Comparison of ENCODE assay signal across 30 cellular contexts in the genomic region with DNA sequence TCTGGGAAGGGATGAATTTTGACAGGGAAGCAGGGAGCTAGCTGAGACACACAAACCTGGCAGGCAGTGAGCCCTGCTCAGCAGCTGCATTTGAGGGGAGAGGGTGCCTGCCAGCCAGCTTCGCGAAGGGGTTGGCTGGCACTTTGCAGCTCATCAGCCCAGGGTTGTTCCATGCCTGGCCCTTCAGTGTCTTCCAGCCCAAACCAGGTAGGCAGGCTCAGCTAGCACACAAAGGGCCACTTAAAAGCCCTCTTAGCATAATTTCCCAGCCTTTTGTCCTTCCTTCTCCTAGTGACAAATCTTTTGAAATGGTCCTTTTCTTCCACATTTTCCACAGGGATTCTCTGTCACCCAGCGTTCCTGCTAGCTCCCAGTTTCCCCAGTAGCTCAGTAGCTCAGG. TPM values are rescaled to one million over a fixed set of nuclear protein-coding genes. Genes with fewer than 3 reads are reported as not detected.
"Had no signal": no experiment of that assay in that cellular context is flagged by ENCODE, and none has a peak within 500 bp of the region (broad histone marks: within the 10 kb centered on the region; RNA-seq: fewer than 3 reads in every experiment).

No MANE protein-coding gene starts in this region.

- H3K9me3 Mint-ChIP-seq: activated naive CD4-positive, alpha-beta T cell treated with anti-CD3 and anti-CD28 coated beads, Interleukin-2, amount 50 U/mL, for 72 hours; activated naive CD8-positive, alpha-beta T cell treated with anti-CD3 and anti-CD28 coated beads, Interleukin-2, amount 50 U/mL, for 24 hours; activated T-cell treated with anti-CD3 and anti-CD28 coated beads, Interleukin-2, amount 50 U/mL, for 24 hours; activated T-helper 1 cell treated with anti-CD3 and anti-CD28 coated beads, Interleukin-12 subunit alpha, Interleukin-12 subunit beta, Interleukin-2, Interleukin-4 antibody, amounts not matched to agents 30 ng/mL and 10 ng/mL and 1 ng/mL, durations not matched to agents 14 hours and 24 hours and 36 hours; T-helper 1 cell treated with Interleukin-12 subunit alpha and Interleukin-12 subunit beta and Interleukin-4 antibody, amounts not matched to agents 30 μg/mL and 1 μg/mL, for 36 hours; WTC11 had no signal

- H3K9me3 ChIP-seq: ascending aorta, body of pancreas, Peyer's patch, SJSA1 had no signal

- H3K36me3 ChIP-seq: ascending aorta, Peyer's patch, SJSA1 had no signal

- H3K4me3 Mint-ChIP-seq: activated CD8-positive, alpha-beta memory T cell treated with anti-CD3 and anti-CD28 coated beads, Interleukin-2, amount 10 ng/mL, durations not matched to agents 7 days and 5 days; activated CD8-positive, alpha-beta T cell treated with anti-CD3 and anti-CD28 coated beads, Interleukin-2, amount 10 ng/mL, durations not matched to agents 7 days and 5 days; activated naive CD8-positive, alpha-beta T cell treated with anti-CD3 and anti-CD28 coated beads, Interleukin-2, amount 50 U/mL, for 24 hours; activated T-cell treated with anti-CD3 and anti-CD28 coated beads, Interleukin-2, amount 50 U/mL, for 24 hours; activated T-helper 1 cell treated with anti-CD3 and anti-CD28 coated beads, Interleukin-12 subunit alpha, Interleukin-12 subunit beta, Interleukin-2, Interleukin-4 antibody, amounts not matched to agents 30 ng/mL and 10 ng/mL and 1 ng/mL, durations not matched to agents 14 hours and 24 hours and 36 hours; T-helper 1 cell treated with Interleukin-12 subunit alpha and Interleukin-12 subunit beta and Interleukin-4 antibody, amounts not matched to agents 30 μg/mL and 1 μg/mL, for 36 hours; WTC11 had no signal

- DNase-seq: activated CD4-positive, alpha-beta T cell treated with anti-CD3 and anti-CD28 coated beads for 48 hours; activated CD4-positive, alpha-beta T cell treated with anti-CD3 and anti-CD28 coated beads, Interleukin-2, amount 50 U/mL, for 4 hours; activated CD4-positive, CD25-positive, alpha-beta regulatory T cell treated with anti-CD3 and anti-CD28 coated beads, Interleukin-2, amount 50 U/mL, for 72 hours; activated CD8-positive, alpha-beta memory T cell treated with anti-CD3 and anti-CD28 coated beads, Interleukin-2, amount 10 ng/mL, durations not matched to agents 7 days and 5 days; activated CD8-positive, alpha-beta T cell treated with anti-CD3 and anti-CD28 coated beads, Interleukin-2, amount 10 ng/mL, durations not matched to agents 7 days and 5 days; activated effector memory CD4-positive, alpha-beta T cell treated with anti-CD3 and anti-CD28 coated beads, Interleukin-2, amount 50 U/mL, for 16 hours; activated naive CD4-positive, alpha-beta T cell treated with Interleukin-2 at 50 U/mL for 16 hours; activated naive CD8-positive, alpha-beta T cell treated with anti-CD3 and anti-CD28 coated beads, Interleukin-2, amount 50 U/mL, for 24 hours; activated T-cell treated with anti-CD3 and anti-CD28 coated beads, Interleukin-2, amount 50 U/mL, for 24 hours; amniotic stem cell; body of pancreas; central memory CD4-positive, alpha-beta T cell; Kasumi-1; KBM-7; NCI-H1436; NCI-H187; NCI-H446; NCI-H524; NCI-H774; NK-92 treated with Interleukin-12 subunit alpha and Interleukin-12 subunit beta, amount 100 ng/mL, for 24 hours; Peyer's patch; Right ventricle myocardium superior had no signal

- H3K27ac Mint-ChIP-seq: activated CD8-positive, alpha-beta memory T cell treated with anti-CD3 and anti-CD28 coated beads, Interleukin-2, amount 10 ng/mL, durations not matched to agents 7 days and 5 days; activated CD8-positive, alpha-beta T cell treated with anti-CD3 and anti-CD28 coated beads, Interleukin-2, amount 10 ng/mL, durations not matched to agents 7 days and 5 days; activated naive CD4-positive, alpha-beta T cell treated with anti-CD3 and anti-CD28 coated beads, Interleukin-2, amount 50 U/mL, for 72 hours; activated naive CD8-positive, alpha-beta T cell treated with anti-CD3 and anti-CD28 coated beads, Interleukin-2, amount 50 U/mL, for 24 hours; activated T-cell treated with anti-CD3 and anti-CD28 coated beads, Interleukin-2, amount 50 U/mL, for 24 hours; activated T-helper 1 cell treated with anti-CD3 and anti-CD28 coated beads, Interleukin-12 subunit alpha, Interleukin-12 subunit beta, Interleukin-2, Interleukin-4 antibody, amounts not matched to agents 30 ng/mL and 10 ng/mL and 1 ng/mL, durations not matched to agents 14 hours and 24 hours and 36 hours; T-helper 1 cell treated with Interleukin-12 subunit alpha and Interleukin-12 subunit beta and Interleukin-4 antibody, amounts not matched to agents 30 μg/mL and 1 μg/mL, for 36 hours; WTC11 had no signal

- H3K4me1 ChIP-seq: ascending aorta, Peyer's patch, SJSA1 had no signal

- H3K36me3 Mint-ChIP-seq: activated CD8-positive, alpha-beta memory T cell treated with anti-CD3 and anti-CD28 coated beads, Interleukin-2, amount 10 ng/mL, durations not matched to agents 7 days and 5 days; activated naive CD4-positive, alpha-beta T cell treated with anti-CD3 and anti-CD28 coated beads, Interleukin-2, amount 50 U/mL, for 72 hours; WTC11 had no signal

- H3K27ac ChIP-seq: ascending aorta, body of pancreas, Peyer's patch, RWPE1, SJSA1 had no signal

- H3K4me3 ChIP-seq: ascending aorta, body of pancreas, Peyer's patch, SJSA1 had no signal

- H3K27me3 ChIP-seq: ascending aorta, body of pancreas, Peyer's patch had no signal

RNA-seq across cellular contexts. Expression of gene FRMPD3, which starts 4.3 kb away (rescaled TPM):
- total RNA-seq: activated CD8-positive, alpha-beta memory T cell treated with anti-CD3 and anti-CD28 coated beads, Interleukin-2, amount 10 ng/mL, durations not matched to agents 7 days and 5 days; activated naive CD4-positive, alpha-beta T cell treated with anti-CD3 and anti-CD28 coated beads, Interleukin-2, amount 50 U/mL, for 72 hours; activated T-helper 1 cell treated with anti-CD3 and anti-CD28 coated beads, Interleukin-12 subunit alpha, Interleukin-12 subunit beta, Interleukin-2, Interleukin-4 antibody, amounts not matched to agents 30 ng/mL and 10 ng/mL and 1 ng/mL, durations not matched to agents 14 hours and 24 hours and 36 hours; bronchial epithelial cell; SJSA1 had no signal
